In genomic region chr2:111271647-111272304, GRCh38 we compare ENCODE assay signal across 6 cellular contexts.
A peak's percentile ranks its signal among the peaks of the same experiment; 100 is the strongest.
DNase-seq lines count a peak whose midpoint lies in the region; ATAC-seq and TF ChIP-seq lines count a peak whose summit lies in the region.
"Not testable (repeated sequence)": the region's sequence is repeated elsewhere in the genome, so short reads cannot be mapped to it uniquely, and the experiment has no call there.

No MANE protein-coding gene starts in this region.

- H3K9me3 Mint-ChIP-seq in activated T-cell treated with anti-CD3 and anti-CD28 coated beads, Interleukin-2, amount 50 U/mL, for 4 hours; activated naive CD8-positive, alpha-beta T cell treated with anti-CD3 and anti-CD28 coated beads, Interleukin-2, amount 50 U/mL, for 24 hours; stimulated activated effector memory CD8-positive, alpha-beta T cell treated with anti-CD3 and anti-CD28 coated beads, Interleukin-12 subunit alpha, Interleukin-12 subunit beta, amount 100 ng/mL, for 72 hours: not testable (repeated sequence)

- H2AFZ ChIP-seq in HCT116 (ENCODE audit: low read depth, low read length, poor library complexity, severe bottlenecking): not testable (repeated sequence)

- intact Hi-C loops in HCT116 (cut with micrococcal nuclease): not testable (repeated sequence)

- H3K4me1 Mint-ChIP-seq in activated T-cell treated with anti-CD3 and anti-CD28 coated beads, Interleukin-2, amount 50 U/mL, for 4 hours (ENCODE audit: low read depth); activated naive CD8-positive, alpha-beta T cell treated with anti-CD3 and anti-CD28 coated beads, Interleukin-2, amount 50 U/mL, for 24 hours; stimulated activated effector memory CD8-positive, alpha-beta T cell treated with anti-CD3 and anti-CD28 coated beads, Interleukin-12 subunit alpha, Interleukin-12 subunit beta, amount 100 ng/mL, for 72 hours: not testable (repeated sequence)

- BruUV-seq in HCT116 (replicated peaks; lab: Mats Ljungman, UMichigan): not testable (repeated sequence)

- H3K27me3 ChIP-seq in HCT116 (ENCODE audit: insufficient read depth, low read length); RWPE2 (ENCODE audit: insufficient read depth, poor library complexity, severe bottlenecking); foreskin keratinocyte: not testable (repeated sequence)

- not testable (repeated sequence) for H3K9ac ChIP-seq in HCT116 (ENCODE audit: low read length)

- H3K36me3 Mint-ChIP-seq in activated T-cell treated with anti-CD3 and anti-CD28 coated beads, Interleukin-2, amount 50 U/mL, for 4 hours (ENCODE audit: insufficient read depth); activated naive CD8-positive, alpha-beta T cell treated with anti-CD3 and anti-CD28 coated beads, Interleukin-2, amount 50 U/mL, for 24 hours (ENCODE audit: low read depth); stimulated activated effector memory CD8-positive, alpha-beta T cell treated with anti-CD3 and anti-CD28 coated beads, Interleukin-12 subunit alpha, Interleukin-12 subunit beta, amount 100 ng/mL, for 72 hours: not testable (repeated sequence)

- not testable (repeated sequence) for TF ChIP-seq RAD21 in HCT116 (IDR thresholded peaks at IDR 0.05; ENCODE audit: low read depth)

- H4K20me1 ChIP-seq in HCT116 (ENCODE audit: insufficient read depth): not testable (repeated sequence)

- not testable (repeated sequence) for H3K27ac Mint-ChIP-seq in activated naive CD8-positive, alpha-beta T cell treated with anti-CD3 and anti-CD28 coated beads, Interleukin-2, amount 50 U/mL, for 24 hours; stimulated activated effector memory CD8-positive, alpha-beta T cell treated with anti-CD3 and anti-CD28 coated beads, Interleukin-12 subunit alpha, Interleukin-12 subunit beta, amount 100 ng/mL, for 72 hours

- H3K9me2 ChIP-seq in HCT116 (ENCODE audit: insufficient read depth): not testable (repeated sequence)

- H3K4me3 Mint-ChIP-seq in activated T-cell treated with anti-CD3 and anti-CD28 coated beads, Interleukin-2, amount 50 U/mL, for 4 hours; activated naive CD8-positive, alpha-beta T cell treated with anti-CD3 and anti-CD28 coated beads, Interleukin-2, amount 50 U/mL, for 24 hours; stimulated activated effector memory CD8-positive, alpha-beta T cell treated with anti-CD3 and anti-CD28 coated beads, Interleukin-12 subunit alpha, Interleukin-12 subunit beta, amount 100 ng/mL, for 72 hours: not testable (repeated sequence)

- not testable (repeated sequence) for H3K9me3 ChIP-seq in HCT116 (ENCODE audit: control insufficient read depth in 1 of 2, insufficient read depth in 1 of 2, low read depth in 1 of 2, low read length in 2 of 2); RWPE2 (ENCODE audit: severe bottlenecking)

- RAD21 ChIA-PET in HCT116 (lab: Charles Lee; ENCODE audit: low non-redundant PET in 1 of 2, low total read pairs in 2 of 2, uncharacterized antibody in 2 of 2, unreplicated experiment in 2 of 2): not testable (repeated sequence)

- not testable (repeated sequence) for H3K4me3 ChIP-seq in HCT116 (replicated peaks in 1 of 2; ENCODE audit: low read depth in 1 of 2, low read length in 2 of 2); RWPE2 (ENCODE audit: severe bottlenecking)

- POLR2A ChIA-PET in HCT116 (lab: Charles Lee): not testable (repeated sequence)

- H3K36me3 ChIP-seq in HCT116 (ENCODE audit: control insufficient read depth in 1 of 2, insufficient read depth in 2 of 2, low read length in 2 of 2); RWPE2 (ENCODE audit: low read depth): not testable (repeated sequence)

- H3K27me3 Mint-ChIP-seq in activated T-cell treated with anti-CD3 and anti-CD28 coated beads, Interleukin-2, amount 50 U/mL, for 4 hours (ENCODE audit: low read depth); activated naive CD8-positive, alpha-beta T cell treated with anti-CD3 and anti-CD28 coated beads, Interleukin-2, amount 50 U/mL, for 24 hours: not testable (repeated sequence)

- TF ChIP-seq POLR2A in HCT116 (IDR thresholded peaks at IDR 0.05; ENCODE audit: borderline replicate concordance, extremely low read depth, insufficient read depth, insufficient read length): not testable (repeated sequence)

- not testable (repeated sequence) for DNase-seq in HCT116 (ENCODE audit: low read depth, low spot score); RWPE2 (ENCODE audit: low spot score); activated T-cell treated with anti-CD3 and anti-CD28 coated beads, Interleukin-2, amount 50 U/mL, for 4 hours; activated naive CD8-positive, alpha-beta T cell treated with anti-CD3 and anti-CD28 coated beads, Interleukin-2, amount 50 U/mL, for 24 hours; foreskin keratinocyte; stimulated activated effector memory CD8-positive, alpha-beta T cell treated with anti-CD3 and anti-CD28 coated beads, Interleukin-12 subunit alpha, Interleukin-12 subunit beta, amount 100 ng/mL, for 72 hours (ENCODE audit: low spot score in 2 of 2)

- not testable (repeated sequence) for H3K79me2 ChIP-seq in HCT116 (ENCODE audit: insufficient read depth, low read length)

- not testable (repeated sequence) for H3K4me2 ChIP-seq in HCT116 (ENCODE audit: low read length)

- H3K4me1 ChIP-seq in HCT116 (ENCODE audit: control insufficient read depth in 1 of 2, insufficient read depth in 2 of 2, low read length in 2 of 2); RWPE2 (ENCODE audit: insufficient read depth, poor library complexity, severe bottlenecking); foreskin keratinocyte: not testable (repeated sequence)

- CTCF ChIA-PET in HCT116 (lab: Charles Lee): not testable (repeated sequence)

- H3K27ac ChIP-seq in HCT116 (ENCODE audit: low read depth, low read length); RWPE2 (ENCODE audit: poor library complexity, severe bottlenecking); foreskin keratinocyte: not testable (repeated sequence)

- not testable (repeated sequence) for TF ChIP-seq CTCF in HCT116 (IDR thresholded peaks at IDR 0.05 in 2 of 3, conservative IDR thresholded peaks at IDR 0.05 in 1 of 3; ENCODE audit: borderline replicate concordance in 1 of 3, insufficient read depth in 1 of 3, low read depth in 2 of 3, low read length in 2 of 3); RWPE2 (IDR thresholded peaks at IDR 0.05; ENCODE audit: poor library complexity, severe bottlenecking); foreskin keratinocyte (conservative IDR thresholded peaks at IDR 0.05)

- peak; percentile 67; the same call in 1 of the 2 replicates for ATAC-seq in HCT116
- ATAC-seq in RWPE2 (ENCODE audit: low read depth): peak; percentile 92
- peak; percentile 21 to 35 for ATAC-seq in activated T-cell treated with anti-CD3 and anti-CD28 coated beads, Interleukin-2, amount 50 U/mL, for 4 hours
- ATAC-seq in activated naive CD8-positive, alpha-beta T cell treated with anti-CD3 and anti-CD28 coated beads, Interleukin-2, amount 50 U/mL, for 24 hours: peak; percentile 80
- ATAC-seq in foreskin keratinocyte: peak; percentile 96
- peak; percentile 93 for ATAC-seq in stimulated activated effector memory CD8-positive, alpha-beta T cell treated with anti-CD3 and anti-CD28 coated beads, Interleukin-12 subunit alpha, Interleukin-12 subunit beta, amount 100 ng/mL, for 72 hours

Comparison
In these comparisons a context has a peak if more than half of its experiments do, and no peak if none do; other contexts are left out.
1. ATAC-seq: peak in every context shown above with its lines; median percentile 96 in foreskin keratinocyte; 93 in stimulated activated effector memory CD8-positive, alpha-beta T cell treated with anti-CD3 and anti-CD28 coated beads, Interleukin-12 subunit alpha, Interleukin-12 subunit beta, amount 100 ng/mL, for 72 hours; 92 in RWPE2; 80 in activated naive CD8-positive, alpha-beta T cell treated with anti-CD3 and anti-CD28 coated beads, Interleukin-2, amount 50 U/mL, for 24 hours; 67 in HCT116; 28 in activated T-cell treated with anti-CD3 and anti-CD28 coated beads, Interleukin-2, amount 50 U/mL, for 4 hours.